ENCODE assay signal across 9 cellular contexts in genomic region chr2:42125887-42126594, GRCh38. TPM values are rescaled to one million over a fixed set of nuclear protein-coding genes. Genes with fewer than 3 reads are reported as not detected.
DNase-seq lines count a peak whose midpoint lies in the region; ATAC-seq and TF ChIP-seq lines count a peak whose summit lies in the region.
"Had no signal": no experiment of that assay in that cellular context is flagged by ENCODE, and none has a peak within 500 bp of the region (broad histone marks: within the 10 kb centered on the region; RNA-seq: fewer than 3 reads in every experiment).

No MANE protein-coding gene starts in this region.

- no peaks in the 10 kb centered on the region for H3K36me3 Mint-ChIP-seq in activated T-cell treated with anti-CD3 and anti-CD28 coated beads, Interleukin-2, amount 50 U/mL, for 4 hours (ENCODE audit: insufficient read depth)
- H3K36me3 Mint-ChIP-seq in stimulated activated naive B cell treated with anti-CD40 and anti-IgM and Interleukin-4, amounts not matched to agents 10 μg/mL and 1 μg/mL and 100 μg/mL, for 72 hours = peaks cover 0 to 1% of the 10 kb centered on the region in 2 donors

- H3K27ac Mint-ChIP-seq in stimulated activated naive B cell treated with anti-CD40 and anti-IgM and Interleukin-4, amounts not matched to agents 10 μg/mL and 1 μg/mL and 100 μg/mL, for 72 hours = peak overlapping the region; percentile 51

- DNase-seq in activated T-cell treated with anti-CD3 and anti-CD28 coated beads, Interleukin-2, amount 50 U/mL, for 4 hours = no peak
- DNase-seq in activated T-cell treated with anti-CD3 and anti-CD28 coated beads for 4 hours = no peak
- DNase-seq in left cardiac atrium = no peak
- no peak for DNase-seq in stimulated activated naive B cell treated with anti-CD40 and anti-IgM and Interleukin-4, amounts not matched to agents 10 μg/mL and 1 μg/mL and 100 μg/mL, for 72 hours
- no peak for DNase-seq in RKO (ENCODE audit: low spot score)
- DNase-seq in NCI-H774 (lab: John Stamatoyannopoulos, UW) = no peak
- DNase-seq in osteoblast (ENCODE audit: insufficient read length, low spot score, missing footprints) = no peak
- DNase-seq: NCI-H1436 treated with DMSO at 0.1 percent for 48 hours had no signal

- peak overlapping the region; percentile 1 for H3K4me3 Mint-ChIP-seq in activated T-cell treated with anti-CD3 and anti-CD28 coated beads, Interleukin-2, amount 50 U/mL, for 4 hours
- H3K4me3 Mint-ChIP-seq in stimulated activated naive B cell treated with anti-CD40 and anti-IgM and Interleukin-4, amounts not matched to agents 10 μg/mL and 1 μg/mL and 100 μg/mL, for 72 hours = no peak overlapping the region

- no peak overlapping the region for H2AFZ ChIP-seq in osteoblast (ENCODE audit: low read length)

- H3K36me3 ChIP-seq in osteoblast (ENCODE audit: insufficient read depth, low read length) = no peaks in the 10 kb centered on the region

- H3K4me2 ChIP-seq in osteoblast (ENCODE audit: insufficient read depth, low read length) = no peak overlapping the region

- no peaks in the 10 kb centered on the region for H3K9me3 Mint-ChIP-seq in activated T-cell treated with anti-CD3 and anti-CD28 coated beads, Interleukin-2, amount 50 U/mL, for 4 hours
- H3K9me3 Mint-ChIP-seq in stimulated activated naive B cell treated with anti-CD40 and anti-IgM and Interleukin-4, amounts not matched to agents 10 μg/mL and 1 μg/mL and 100 μg/mL, for 72 hours = peaks cover 0 to 4% of the 10 kb centered on the region in 2 donors

- intact Hi-C loops in left cardiac atrium (cut with DNase I) = no loop called here

- H3K4me1 Mint-ChIP-seq in activated T-cell treated with anti-CD3 and anti-CD28 coated beads, Interleukin-2, amount 50 U/mL, for 4 hours (ENCODE audit: low read depth) = peaks cover 80% of the 10 kb centered on the region
- H3K4me1 Mint-ChIP-seq in stimulated activated naive B cell treated with anti-CD40 and anti-IgM and Interleukin-4, amounts not matched to agents 10 μg/mL and 1 μg/mL and 100 μg/mL, for 72 hours = peaks cover 50 to 76% of the 10 kb centered on the region in 2 donors

- H3K4me3 ChIP-seq in osteoblast (ENCODE audit: insufficient read depth, low read length) = no peak overlapping the region

- no peak overlapping the region for H3K27ac ChIP-seq in osteoblast (ENCODE audit: low read depth, low read length)

- no peaks in the 10 kb centered on the region for H3K9me3 ChIP-seq in osteoblast (ENCODE audit: low read depth, low read length)

- no peaks in the 10 kb centered on the region for H3K27me3 Mint-ChIP-seq in activated T-cell treated with anti-CD3 and anti-CD28 coated beads, Interleukin-2, amount 50 U/mL, for 4 hours (ENCODE audit: low read depth)
- H3K27me3 Mint-ChIP-seq in stimulated activated naive B cell treated with anti-CD40 and anti-IgM and Interleukin-4, amounts not matched to agents 10 μg/mL and 1 μg/mL and 100 μg/mL, for 72 hours = no peaks in the 10 kb centered on the region

- no peaks in the 10 kb centered on the region for H3K79me2 ChIP-seq in osteoblast (ENCODE audit: insufficient read depth, low read length)

- TF ChIP-seq CTCF in osteoblast (IDR thresholded peaks at IDR 0.05; ENCODE audit: extremely low read depth, low read depth, low read length) = no peak

- H3K27me3 ChIP-seq in osteoblast (ENCODE audit: insufficient read depth, low read length) = no peaks in the 10 kb centered on the region

- peaks cover 48% of the 10 kb centered on the region for H3K4me1 ChIP-seq in osteoblast (ENCODE audit: insufficient read depth, low read length)

- no peak for ATAC-seq in activated T-cell treated with anti-CD3 and anti-CD28 coated beads, Interleukin-2, amount 50 U/mL, for 4 hours
- peak; percentile 11; the same call in 2 of the 3 replicates for ATAC-seq in SK-N-SH treated with all-trans-retinoic acid at 6 μM for 48 hours
- peak; percentile 59 to 80 for ATAC-seq in left cardiac atrium
- no peak for ATAC-seq in stimulated activated naive B cell treated with anti-CD40 and anti-IgM and Interleukin-4, amounts not matched to agents 10 μg/mL and 1 μg/mL and 100 μg/mL, for 72 hours (replicated peaks)

- H4K20me1 ChIP-seq in osteoblast (ENCODE audit: insufficient read depth, low read length) = no peaks in the 10 kb centered on the region

TF ChIP-seq in SK-N-SH treated with all-trans-retinoic acid at 6 μM for 48 hours, 23 proteins besides CTCF, POLR2A, EP300 and RAD21:
- TF ChIP-seq ZNF565 (CRISPR knock-in tag; conservative IDR thresholded peaks at IDR 0.05; ENCODE audit: low read depth) (no peak), ISL1 (CRISPR knock-in tag; IDR thresholded peaks at IDR 0.05) (peak; percentile 93)
- TF ChIP-seq, protein P1, sequence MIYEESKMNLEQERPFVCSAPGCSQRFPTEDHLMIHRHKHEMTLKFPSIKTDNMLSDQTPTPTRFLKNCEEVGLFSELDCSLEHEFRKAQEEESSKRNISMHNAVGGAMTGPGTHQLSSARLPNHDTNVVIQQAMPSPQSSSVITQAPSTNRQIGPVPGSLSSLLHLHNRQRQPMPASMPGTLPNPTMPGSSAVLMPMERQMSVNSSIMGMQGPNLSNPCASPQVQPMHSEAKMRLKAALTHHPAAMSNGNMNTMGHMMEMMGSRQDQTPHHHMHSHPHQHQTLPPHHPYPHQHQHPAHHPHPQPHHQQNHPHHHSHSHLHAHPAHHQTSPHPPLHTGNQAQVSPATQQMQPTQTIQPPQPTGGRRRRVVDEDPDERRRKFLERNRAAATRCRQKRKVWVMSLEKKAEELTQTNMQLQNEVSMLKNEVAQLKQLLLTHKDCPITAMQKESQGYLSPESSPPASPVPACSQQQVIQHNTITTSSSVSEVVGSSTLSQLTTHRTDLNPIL (CRISPR knock-in tag; IDR thresholded peaks at IDR 0.05; ENCODE audit: low read depth) = 0 out of 2 replicates have a peak, but pooled peaks have one; percentile 14
TF ChIP-seq in SK-N-SH treated with all-trans-retinoic acid at 6 μM for 48 hours: peak in this region for 2.

RNA-seq across cellular contexts. Expression of gene EML4, which starts 43.1 kb away (rescaled TPM):
- total RNA-seq in activated T-cell treated with anti-CD3 and anti-CD28 coated beads, Interleukin-2, amount 50 U/mL, for 4 hours = 10 to 100 TPM; 57.1 to 60.0 (median 58.2) TPM
- total RNA-seq in left cardiac atrium = 10 to 100 TPM in 1 of 2 donors, 1 to 10 TPM in 1; 8.5 to 12.4 TPM
- total RNA-seq in osteoblast = 91.9 and 94.9 TPM in 2 replicates

Comparison
In these comparisons a context has a peak if more than half of its experiments do, and no peak if none do; other contexts are left out.
1. ATAC-seq: peak in SK-N-SH treated with all-trans-retinoic acid at 6 μM for 48 hours (single experiment) and left cardiac atrium (2 of 2); none in activated T-cell treated with anti-CD3 and anti-CD28 coated beads, Interleukin-2, amount 50 U/mL, for 4 hours (0 of 2) and stimulated activated naive B cell treated with anti-CD40 and anti-IgM and Interleukin-4, amounts not matched to agents 10 μg/mL and 1 μg/mL and 100 μg/mL, for 72 hours (0 of 2).